12 cellular contexts compared by ENCODE assay signal in the genomic region with DNA sequence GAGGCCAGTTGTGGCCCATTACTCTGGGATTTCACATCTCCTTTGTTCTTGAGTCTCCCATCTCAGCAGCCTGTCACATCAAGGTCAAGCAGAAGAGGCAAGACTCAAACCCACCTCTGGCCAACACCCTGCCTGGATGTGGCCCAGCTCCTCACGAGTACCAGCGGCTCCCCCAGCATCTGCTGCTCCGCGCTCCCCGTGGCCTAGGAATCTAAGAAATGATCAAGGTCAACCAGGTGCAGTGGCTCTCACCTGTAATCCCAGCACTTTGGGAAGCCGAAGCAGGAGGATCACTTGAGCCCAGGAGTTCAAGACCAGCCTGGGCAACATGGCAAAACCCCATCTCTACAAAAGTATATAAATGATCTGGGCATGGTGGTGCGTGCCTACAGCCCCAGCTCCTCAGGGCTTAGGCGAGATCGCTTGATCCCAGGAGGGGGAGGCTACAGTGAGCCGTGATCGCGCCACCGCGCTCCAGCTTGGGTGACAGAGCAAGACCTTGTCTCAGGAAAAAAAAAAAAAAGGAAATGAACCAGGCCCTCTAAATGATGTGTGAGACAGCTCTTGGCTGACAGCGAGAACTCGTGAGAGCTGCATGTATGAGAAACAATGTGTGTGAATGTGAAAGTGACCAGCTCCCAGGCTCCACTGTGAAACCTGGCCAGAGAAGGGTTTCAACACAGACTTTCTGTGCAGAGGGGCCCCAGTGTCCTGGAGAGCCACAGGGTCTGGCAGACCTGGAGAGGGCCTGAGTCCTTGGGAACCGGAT.
DNase-seq lines count a peak whose midpoint lies in the region; ATAC-seq and TF ChIP-seq lines count a peak whose summit lies in the region.
"Had no signal": no experiment of that assay in that cellular context is flagged by ENCODE, and none has a peak within 500 bp of the region (broad histone marks: within the 10 kb centered on the region; RNA-seq: fewer than 3 reads in every experiment).

No MANE protein-coding gene starts in this region.

- ATAC-seq in GM21423 (IDR thresholded peaks at IDR 0.05; ENCODE audit: unreplicated experiment): peak; percentile 63
- ATAC-seq in CD8-positive, alpha-beta T cell: no peak

- H3K9me3 Mint-ChIP-seq in chondrocyte (ENCODE audit: low read depth): no peaks in the 10 kb centered on the region
- H3K9me3 Mint-ChIP-seq in neural progenitor cell: no peaks in the 10 kb centered on the region
- H3K9me3 Mint-ChIP-seq in CD8-positive, alpha-beta T cell: no peaks in the 10 kb centered on the region
- no peaks in the 10 kb centered on the region for H3K9me3 Mint-ChIP-seq in activated CD4-positive, alpha-beta memory T cell treated with anti-CD3 and anti-CD28 coated beads for 36 hours

- no peaks in the 10 kb centered on the region for H3K9me3 ChIP-seq in neural progenitor cell (ENCODE audit: low read depth)
- H3K9me3 ChIP-seq in CD8-positive, alpha-beta T cell (ENCODE audit: low read length): no peaks in the 10 kb centered on the region
- H3K9me3 ChIP-seq: upper lobe of left lung had no signal

- no peaks in the 10 kb centered on the region for H4K20me1 ChIP-seq in neural progenitor cell (ENCODE audit: low read depth)
- H4K20me1 ChIP-seq: BLaER1 had no signal

- intact Hi-C loops in CD8-positive, alpha-beta T cell (cut with DNase I, micrococcal nuclease): no loop called here
- intact Hi-C loops in activated CD4-positive, alpha-beta memory T cell treated with anti-CD3 and anti-CD28 coated beads for 36 hours (cut with micrococcal nuclease): no loop called here

- H3K9ac ChIP-seq in neural progenitor cell: no peak overlapping the region
- H3K9ac ChIP-seq: BLaER1 had no signal

- peak; percentile 67 for DNase-seq in EH (ENCODE audit: low read depth)
- DNase-seq in chondrocyte (ENCODE audit: low spot score): peak; percentile 51
- DNase-seq in neural progenitor cell (ENCODE audit: low spot score): no peak
- DNase-seq in NCI-H526 treated with DMSO at 0.1 percent for 48 hours (lab: John Stamatoyannopoulos, UW): no peak
- DNase-seq in DMS 273 treated with DMSO at 0.1 percent for 48 hours (lab: John Stamatoyannopoulos, UW): no peak
- no peak for DNase-seq in CD8-positive, alpha-beta T cell
- no peak for DNase-seq in activated CD4-positive, alpha-beta memory T cell treated with anti-CD3 and anti-CD28 coated beads for 36 hours
- DNase-seq: dermis blood vessel endothelial cell, islet precursor cell, upper lobe of left lung had no signal

- no peak overlapping the region for H3K4me2 ChIP-seq in neural progenitor cell

- H3K27ac ChIP-seq in neural progenitor cell: no peak overlapping the region
- H3K27ac ChIP-seq in CD8-positive, alpha-beta T cell (ENCODE audit: low read depth, low read length): no peak overlapping the region
- H3K27ac ChIP-seq: BLaER1 had no signal

- no peaks in the 10 kb centered on the region for H3K79me2 ChIP-seq in neural progenitor cell (ENCODE audit: low read depth)

- H3K27ac Mint-ChIP-seq in chondrocyte (ENCODE audit: unreplicated experiment) (peak overlapping the region; percentile 77), neural progenitor cell (peak overlapping the region; percentile 74)
- H3K27ac Mint-ChIP-seq in CD8-positive, alpha-beta T cell: no peak overlapping the region
- H3K27ac Mint-ChIP-seq in activated CD4-positive, alpha-beta memory T cell treated with anti-CD3 and anti-CD28 coated beads for 36 hours: no peak overlapping the region

- H3F3A ChIP-seq in neural progenitor cell (ENCODE audit: low read depth): no peaks in the 10 kb centered on the region

- no peak overlapping the region for H3K4me3 Mint-ChIP-seq in chondrocyte (ENCODE audit: unreplicated experiment)
- no peak overlapping the region for H3K4me3 Mint-ChIP-seq in neural progenitor cell
- no peak overlapping the region for H3K4me3 Mint-ChIP-seq in CD8-positive, alpha-beta T cell
- no peak overlapping the region for H3K4me3 Mint-ChIP-seq in activated CD4-positive, alpha-beta memory T cell treated with anti-CD3 and anti-CD28 coated beads for 36 hours

- CTCF ChIA-PET in CD8-positive, alpha-beta T cell (lab: Charles Lee): interaction anchor here (0.6 to 6.3 kb wide), 3 partner anchors 14 to 460 kb away, joined by 3 to 27 read pairs (median 4); no protein-coding TSS in a partner anchor
- CTCF ChIA-PET in activated CD4-positive, alpha-beta memory T cell treated with anti-CD3 and anti-CD28 coated beads for 36 hours (lab: Charles Lee): interaction anchor here (1.0 kb wide), 1 partner anchor 243 kb away, joined by 4 read pairs; no protein-coding TSS in a partner anchor

- peaks cover 70% of the 10 kb centered on the region for H3K4me1 Mint-ChIP-seq in chondrocyte (ENCODE audit: low read depth)
- H3K4me1 Mint-ChIP-seq in neural progenitor cell: peaks cover 36% of the 10 kb centered on the region
- H3K4me1 Mint-ChIP-seq in CD8-positive, alpha-beta T cell (ENCODE audit: low read depth): no peaks in the 10 kb centered on the region
- no peaks in the 10 kb centered on the region for H3K4me1 Mint-ChIP-seq in activated CD4-positive, alpha-beta memory T cell treated with anti-CD3 and anti-CD28 coated beads for 36 hours (ENCODE audit: low read depth)

- H3K36me3 Mint-ChIP-seq in chondrocyte (ENCODE audit: low read depth): no peaks in the 10 kb centered on the region
- no peaks in the 10 kb centered on the region for H3K36me3 Mint-ChIP-seq in neural progenitor cell
- H3K36me3 Mint-ChIP-seq in CD8-positive, alpha-beta T cell: peaks cover 7% of the 10 kb centered on the region
- peaks cover 2% of the 10 kb centered on the region for H3K36me3 Mint-ChIP-seq in activated CD4-positive, alpha-beta memory T cell treated with anti-CD3 and anti-CD28 coated beads for 36 hours

- H3K36me3 ChIP-seq in neural progenitor cell: no peaks in the 10 kb centered on the region
- H3K36me3 ChIP-seq in CD8-positive, alpha-beta T cell (ENCODE audit: insufficient read depth, low read length): no peaks in the 10 kb centered on the region
- H3K36me3 ChIP-seq: BLaER1, upper lobe of left lung had no signal

- H2AFZ ChIP-seq in neural progenitor cell (replicated peaks): no peak overlapping the region

- no peak overlapping the region for H3K4me3 ChIP-seq in neural progenitor cell
- H3K4me3 ChIP-seq in CD8-positive, alpha-beta T cell (ENCODE audit: low read depth, low read length): no peak overlapping the region
- H3K4me3 ChIP-seq: BLaER1, upper lobe of left lung had no signal

- POLR2A ChIA-PET in CD8-positive, alpha-beta T cell (lab: Charles Lee): interaction anchor here (0.6 kb wide), 1 partner anchor 305 kb away, joined by 4 read pairs; no protein-coding TSS in a partner anchor
- POLR2A ChIA-PET in activated CD4-positive, alpha-beta memory T cell treated with anti-CD3 and anti-CD28 coated beads for 36 hours (lab: Charles Lee): no interaction called here

- no peaks in the 10 kb centered on the region for H3K27me3 Mint-ChIP-seq in chondrocyte (ENCODE audit: low read depth)
- H3K27me3 Mint-ChIP-seq in neural progenitor cell (ENCODE audit: insufficient read depth, low read depth): peaks cover 2% of the 10 kb centered on the region
- no peaks in the 10 kb centered on the region for H3K27me3 Mint-ChIP-seq in CD8-positive, alpha-beta T cell (ENCODE audit: low read depth)
- H3K27me3 Mint-ChIP-seq in activated CD4-positive, alpha-beta memory T cell treated with anti-CD3 and anti-CD28 coated beads for 36 hours: no peaks in the 10 kb centered on the region

- TF ChIP-seq CTCF in chondrocyte (IDR thresholded peaks at IDR 0.05): no peak
- no peak for TF ChIP-seq CTCF in neural progenitor cell (IDR thresholded peaks at IDR 0.05)
- no peak for TF ChIP-seq CTCF in CD8-positive, alpha-beta T cell (IDR thresholded peaks at IDR 0.05)

- H3K27me3 ChIP-seq in neural progenitor cell: no peaks in the 10 kb centered on the region
- H3K27me3 ChIP-seq in CD8-positive, alpha-beta T cell (ENCODE audit: insufficient read depth, low read length): no peaks in the 10 kb centered on the region
- H3K27me3 ChIP-seq: BLaER1, upper lobe of left lung had no signal

- H3K4me1 ChIP-seq in neural progenitor cell: peaks cover 22% of the 10 kb centered on the region
- no peaks in the 10 kb centered on the region for H3K4me1 ChIP-seq in CD8-positive, alpha-beta T cell (ENCODE audit: insufficient read depth, low read length)

Comparison
In these comparisons a context has a peak if more than half of its experiments do, and no peak if none do; other contexts are left out.
1. DNase-seq: peak in EH (single experiment) and chondrocyte (single experiment); none in neural progenitor cell (single experiment), NCI-H526 treated with DMSO at 0.1 percent for 48 hours (single experiment), DMS 273 treated with DMSO at 0.1 percent for 48 hours (single experiment), CD8-positive, alpha-beta T cell (0 of 7) and activated CD4-positive, alpha-beta memory T cell treated with anti-CD3 and anti-CD28 coated beads for 36 hours (single experiment).
2. H3K27ac Mint-ChIP-seq: peak in chondrocyte (single experiment) and neural progenitor cell (single experiment); none in CD8-positive, alpha-beta T cell (single experiment) and activated CD4-positive, alpha-beta memory T cell treated with anti-CD3 and anti-CD28 coated beads for 36 hours (single experiment).